In genomic region chr10:77405771-77406241, GRCh38 we compare ENCODE assay signal across 7 cellular contexts.
A peak's percentile ranks its signal among the peaks of the same experiment; 100 is the strongest.
DNase-seq lines count a peak whose midpoint lies in the region; ATAC-seq and TF ChIP-seq lines count a peak whose summit lies in the region.

No MANE protein-coding gene starts in this region.

- intact Hi-C loops in posterior cingulate gyrus (cut with DNase I) = no loop called here

- H3K9me3 ChIP-seq in fibroblast of lung (ENCODE audit: control insufficient read depth, insufficient read depth, low read depth, low read length) = no peaks in the 10 kb centered on the region

- peak overlapping the region; percentile 39 for H3K27ac ChIP-seq in fibroblast of lung (ENCODE audit: insufficient read depth, low read length)

- H3K4me3 ChIP-seq in fibroblast of lung (replicated peaks in 1 of 4; ENCODE audit: control extremely low read depth in 1 of 4, insufficient read depth in 1 of 4, low read depth in 3 of 4, low read length in 4 of 4) = no peak overlapping the region

- peaks cover 2% of the 10 kb centered on the region for H3K36me3 ChIP-seq in fibroblast of lung (ENCODE audit: control insufficient read depth, insufficient read depth, low read length)

- no peaks in the 10 kb centered on the region for H4K20me1 ChIP-seq in fibroblast of lung (ENCODE audit: control insufficient read depth, extremely low read depth, insufficient read depth, low read length)

- DNase-seq in GM13976 (ENCODE audit: low spot score) (peak; percentile 47), HT1080 (ENCODE audit: low read depth) (peak; percentile 92), RKO (ENCODE audit: low spot score) (peak; percentile 72), fibroblast of lung (ENCODE audit: low read depth in 2 of 2) (peak; percentile 70 to 79), posterior cingulate gyrus (peak; percentile 22 to 95 (median 64)), hippocampal formation (lab: John Stamatoyannopoulos, UW) (no peak)

- no peak overlapping the region for H2AFZ ChIP-seq in fibroblast of lung (ENCODE audit: low read length)

- H3K4me1 ChIP-seq in fibroblast of lung (ENCODE audit: control insufficient read depth, extremely low read depth, insufficient read depth, low read length) = peaks cover 18% of the 10 kb centered on the region

- peak overlapping the region; percentile 48 for H3K4me2 ChIP-seq in fibroblast of lung (ENCODE audit: extremely low read depth, insufficient read depth, low read length)

- in situ Hi-C loops in GM13976 (cut with MboI; ENCODE audit: low sequenced_read_pairs, unreplicated experiment) = no loop called here

- TF ChIP-seq CTCF in GM13976 (IDR thresholded peaks at IDR 0.05; ENCODE audit: borderline replicate concordance, control extremely low read depth, extremely low read depth, insufficient read depth, missing control alignments) (no peak), fibroblast of lung (conservative IDR thresholded peaks at IDR 0.05 in 1 of 2, IDR thresholded peaks at IDR 0.05 in 1 of 2; ENCODE audit: low read depth in 1 of 2, low read length in 2 of 2) (no peak)

- no peak overlapping the region for H3K9ac ChIP-seq in fibroblast of lung (ENCODE audit: insufficient read depth, low read length)

- peaks cover 1% of the 10 kb centered on the region for H3K79me2 ChIP-seq in fibroblast of lung (ENCODE audit: control insufficient read depth, insufficient read depth, low read length)

- no peaks in the 10 kb centered on the region for H3K27me3 ChIP-seq in fibroblast of lung (ENCODE audit: control insufficient read depth, insufficient read depth, low read length)

- ATAC-seq in HG02852 (IDR thresholded peaks at IDR 0.05; ENCODE audit: unreplicated experiment) = no peak

Comparison
In these comparisons a context has a peak if more than half of its experiments do, and no peak if none do; other contexts are left out.
1. DNase-seq: peak in GM13976 (single experiment), HT1080 (single experiment), RKO (single experiment), fibroblast of lung (2 of 2) and posterior cingulate gyrus (10 of 10); none in hippocampal formation (0 of 2).